Comparison of ENCODE assay signal across 2 cellular contexts in genomic region chr17:50420419-50421112, GRCh38.
TF ChIP-seq lines count a peak whose summit lies in the region.

No MANE protein-coding gene starts in this region.

TF ChIP-seq in GM12878, 131 proteins besides CTCF, POLR2A, EP300 and RAD21:
- TF ChIP-seq IRF5 (IDR thresholded peaks at IDR 0.05; ENCODE audit: borderline replicate concordance) (no peak), MYB (IDR thresholded peaks at IDR 0.05; ENCODE audit: borderline replicate concordance, low read depth, low read length) (no peak), BACH1 (IDR thresholded peaks at IDR 0.05; ENCODE audit: borderline replicate concordance) (no peak), PAX5 (IDR thresholded peaks at IDR 0.05; ENCODE audit: borderline replicate concordance, low read depth, low read length) (no peak), CEBPB (IDR thresholded peaks at IDR 0.05; ENCODE audit: borderline replicate concordance in 1 of 2, low read depth in 2 of 2, low read length in 2 of 2) (no peak), PAX8 (IDR thresholded peaks at IDR 0.05) (0 out of 2 replicates have a peak, but pooled peaks have one; percentile 7)

TF ChIP-seq in liver, 16 proteins besides CTCF, POLR2A, EP300 and RAD21:
- no peak for TF ChIP-seq GABPA (IDR thresholded peaks at IDR 0.05 in 1 of 2, conservative IDR thresholded peaks at IDR 0.05 in 1 of 2)
- no peak for TF ChIP-seq TAF1 (conservative IDR thresholded peaks at IDR 0.05)
- peak; percentile 27 to 42 for TF ChIP-seq HNF4A (conservative IDR thresholded peaks at IDR 0.05)
- no peak for TF ChIP-seq HNF4G (IDR thresholded peaks at IDR 0.05)
- TF ChIP-seq RXRA (IDR thresholded peaks at IDR 0.05) = peak in 1 of 2 donors; percentile 10
- peak in 1 of 2 donors; percentile 18 for TF ChIP-seq JUND (IDR thresholded peaks at IDR 0.05)
